In genomic region chr6:2633763-2634150, GRCh38 we compare ENCODE assay signal across 8 cellular contexts.
DNase-seq lines count a peak whose midpoint lies in the region; FAIRE-seq and TF ChIP-seq lines count a peak whose summit lies in the region.

No MANE protein-coding gene starts in this region.

- no peaks in the 10 kb centered on the region for H3K9me3 ChIP-seq in CD8-positive, alpha-beta memory T cell (ENCODE audit: low read length)
- no peaks in the 10 kb centered on the region for H3K9me3 ChIP-seq in WERI-Rb-1 (ENCODE audit: severe bottlenecking)

- peaks cover 0 to 9% (median 4%) of the 10 kb centered on the region in 3 donors for H3K4me1 Mint-ChIP-seq in CD8-positive, alpha-beta memory T cell

- no peaks in the 10 kb centered on the region for H3K36me3 ChIP-seq in CD8-positive, alpha-beta memory T cell (ENCODE audit: insufficient read depth, low read length)
- H3K36me3 ChIP-seq in WERI-Rb-1, result no peaks in the 10 kb centered on the region
- no peaks in the 10 kb centered on the region for H3K36me3 ChIP-seq in rectal smooth muscle tissue (ENCODE audit: control insufficient read depth, insufficient read depth, low read length)

- peaks cover 12 to 28% of the 10 kb centered on the region in 2 donors for H3K27me3 Mint-ChIP-seq in CD8-positive, alpha-beta memory T cell

- no peaks in the 10 kb centered on the region for H3K27me3 ChIP-seq in CD8-positive, alpha-beta memory T cell (ENCODE audit: insufficient read depth, low read length, poor library complexity, severe bottlenecking)
- H3K27me3 ChIP-seq in WERI-Rb-1 (ENCODE audit: insufficient read depth, low read depth, severe bottlenecking) (peaks cover 12% of the 10 kb centered on the region), rectal smooth muscle tissue (ENCODE audit: control insufficient read depth, insufficient read depth, low read length) (no peaks in the 10 kb centered on the region)

- H3K36me3 Mint-ChIP-seq in CD8-positive, alpha-beta memory T cell, result no peaks in the 10 kb centered on the region

- POLR2A ChIA-PET in CD8-positive, alpha-beta memory T cell (lab: Charles Lee), result no interaction called here

- H3K4me3 Mint-ChIP-seq in CD8-positive, alpha-beta memory T cell, result peak overlapping the region; percentile 28 to 68 (median 53)

- no peak overlapping the region for H3K27ac Mint-ChIP-seq in CD8-positive, alpha-beta memory T cell

- TF ChIP-seq POLR2A in GM12891 (IDR thresholded peaks at IDR 0.05; ENCODE audit: low read depth, low read length), result no peak

- peaks cover 11% of the 10 kb centered on the region for H3K4me1 ChIP-seq in CD8-positive, alpha-beta memory T cell (ENCODE audit: insufficient read depth, low read length)
- H3K4me1 ChIP-seq in rectal smooth muscle tissue (ENCODE audit: control insufficient read depth, insufficient read depth, low read length), result peaks cover 6% of the 10 kb centered on the region

- FAIRE-seq in GM12891 (lab: Jason Lieb, UNC), result no peak

- no peak overlapping the region for H3K4me3 ChIP-seq in CD8-positive, alpha-beta memory T cell (ENCODE audit: low read length)
- peak overlapping the region; percentile 40 for H3K4me3 ChIP-seq in WERI-Rb-1 (ENCODE audit: low read depth, low read length)
- peak overlapping the region; percentile 52 for H3K4me3 ChIP-seq in fibroblast of villous mesenchyme (ENCODE audit: low read depth, low read length)
- H3K4me3 ChIP-seq in rectal smooth muscle tissue (ENCODE audit: low read length), result peak overlapping the region; percentile 58

- H3K27ac ChIP-seq in CD8-positive, alpha-beta memory T cell (ENCODE audit: low read depth, low read length), result no peak overlapping the region
- H3K27ac ChIP-seq in WERI-Rb-1 (no peak overlapping the region), rectal smooth muscle tissue (ENCODE audit: low read depth, low read length) (no peak overlapping the region)

- CTCF ChIA-PET in CD8-positive, alpha-beta memory T cell (lab: Charles Lee), result interaction anchor here (0.6 to 8.7 kb wide), 20 partner anchors 8 to 1071 kb away, joined by 3 to 150 read pairs (median 6); partner anchors contain the start of gene FOXC1

- TF ChIP-seq CTCF in WERI-Rb-1 (IDR thresholded peaks at IDR 0.05; ENCODE audit: low read depth, low read length) (no peak), fibroblast of villous mesenchyme (IDR thresholded peaks at IDR 0.05; ENCODE audit: insufficient read depth, low read depth, low read length) (no peak)

- DNase-seq in CD8-positive, alpha-beta memory T cell, result no peak
- DNase-seq in WERI-Rb-1 (no peak), fibroblast of villous mesenchyme (ENCODE audit: low read depth) (no peak), HuH-7.5 (ENCODE audit: low spot score) (no peak), HPDE6-E6E7 (ENCODE audit: extremely low spot score) (no peak), GM12891 (ENCODE audit: insufficient read length, low spot score) (no peak)
- no peak for DNase-seq in activated CD4-positive, alpha-beta T cell treated with anti-CD3 and anti-CD28 coated beads for 4 hours

- no peaks in the 10 kb centered on the region for H3K9me3 Mint-ChIP-seq in CD8-positive, alpha-beta memory T cell

- no peak overlapping the region for H3K9ac ChIP-seq in rectal smooth muscle tissue (ENCODE audit: low read length)

TF ChIP-seq in GM12891, 5 proteins besides CTCF, POLR2A, EP300 and RAD21:
- TF ChIP-seq POLR2AphosphoS5 (IDR thresholded peaks at IDR 0.05; ENCODE audit: low read depth, low read length) (no peak), POU2F2 (IDR thresholded peaks at IDR 0.05; ENCODE audit: low read depth, low read length) (no peak), PAX5 (IDR thresholded peaks at IDR 0.05; ENCODE audit: insufficient read depth, low read length, severe bottlenecking) (no peak), SPI1 (IDR thresholded peaks at IDR 0.05; ENCODE audit: low read depth, low read length) (no peak), TAF1 (IDR thresholded peaks at IDR 0.05; ENCODE audit: low read depth, low read length) (no peak)
